9 cellular contexts compared by ENCODE assay signal in genomic region chr1:19432943-19433609, GRCh38. TPM values are rescaled to one million over a fixed set of nuclear protein-coding genes. Genes with fewer than 3 reads are reported as not detected.
DNase-seq lines count a peak whose midpoint lies in the region; ATAC-seq and TF ChIP-seq lines count a peak whose summit lies in the region.
"Had no signal": no experiment of that assay in that cellular context is flagged by ENCODE, and none has a peak within 500 bp of the region (broad histone marks: within the 10 kb centered on the region; RNA-seq: fewer than 3 reads in every experiment).

No MANE protein-coding gene starts in this region.

- no peaks in the 10 kb centered on the region for H3K9me3 Mint-ChIP-seq in activated naive CD4-positive, alpha-beta T cell treated with anti-CD3 and anti-CD28 coated beads for 36 hours
- no peaks in the 10 kb centered on the region for H3K9me3 Mint-ChIP-seq in activated CD8-positive, alpha-beta T cell treated with anti-CD3 and anti-CD28 coated beads, Interleukin-2, amount 10 ng/mL, durations not matched to agents 7 days and 5 days (ENCODE audit: insufficient read depth)
- H3K9me3 Mint-ChIP-seq in memory B cell = no peaks in the 10 kb centered on the region
- no peaks in the 10 kb centered on the region for H3K9me3 Mint-ChIP-seq in activated CD8-positive, alpha-beta memory T cell treated with anti-CD3 and anti-CD28 coated beads, Interleukin-2, amount 10 ng/mL, durations not matched to agents 7 days and 5 days (ENCODE audit: low read depth)

- no peaks in the 10 kb centered on the region for H3K9me3 ChIP-seq in thyroid gland

- TF ChIP-seq POLR2A in thyroid gland (IDR thresholded peaks at IDR 0.05) = no peak

- no peak overlapping the region for H3K4me3 Mint-ChIP-seq in activated naive CD4-positive, alpha-beta T cell treated with anti-CD3 and anti-CD28 coated beads for 36 hours
- H3K4me3 Mint-ChIP-seq in activated CD8-positive, alpha-beta T cell treated with anti-CD3 and anti-CD28 coated beads, Interleukin-2, amount 10 ng/mL, durations not matched to agents 7 days and 5 days = no peak overlapping the region
- H3K4me3 Mint-ChIP-seq in memory B cell = no peak overlapping the region
- H3K4me3 Mint-ChIP-seq in activated CD8-positive, alpha-beta memory T cell treated with anti-CD3 and anti-CD28 coated beads, Interleukin-2, amount 10 ng/mL, durations not matched to agents 7 days and 5 days = no peak overlapping the region

- intact Hi-C loops in activated naive CD4-positive, alpha-beta T cell treated with anti-CD3 and anti-CD28 coated beads for 36 hours (cut with micrococcal nuclease) = no loop called here
- intact Hi-C loops in thyroid gland (cut with DNase I) = loop anchor here (5.0 kb wide), 1 partner anchor 36 kb away; no protein-coding TSS in a partner anchor

- peaks cover 79 to 92% of the 10 kb centered on the region in 2 donors for H3K4me1 ChIP-seq in thyroid gland

- no peak for ATAC-seq in activated CD8-positive, alpha-beta T cell treated with anti-CD3 and anti-CD28 coated beads, Interleukin-2, amount 10 ng/mL, durations not matched to agents 7 days and 5 days
- ATAC-seq in memory B cell (ENCODE audit: low read depth) (no peak), GM19463 (IDR thresholded peaks at IDR 0.05; ENCODE audit: unreplicated experiment) (no peak)
- ATAC-seq in activated CD4-positive, CD25-positive, alpha-beta regulatory T cell treated with anti-CD3 and anti-CD28 coated beads, Interleukin-2, amount 50 U/mL, for 24 hours = no peak
- ATAC-seq in activated CD8-positive, alpha-beta memory T cell treated with anti-CD3 and anti-CD28 coated beads, Interleukin-2, amount 10 ng/mL, durations not matched to agents 7 days and 5 days = no peak

- CTCF ChIA-PET in activated naive CD4-positive, alpha-beta T cell treated with anti-CD3 and anti-CD28 coated beads for 36 hours (lab: Charles Lee) = interaction anchor here (0.6 to 1.0 kb wide), 4 partner anchors 15 to 198 kb away, joined by 3 to 4 read pairs (median 3); no protein-coding TSS in a partner anchor
- CTCF ChIA-PET in activated CD8-positive, alpha-beta T cell treated with anti-CD3 and anti-CD28 coated beads, Interleukin-2, amount 10 ng/mL, durations not matched to agents 7 days and 5 days (lab: Charles Lee) = no interaction called here
- CTCF ChIA-PET in activated CD8-positive, alpha-beta memory T cell treated with anti-CD3 and anti-CD28 coated beads, Interleukin-2, amount 10 ng/mL, durations not matched to agents 7 days and 5 days (lab: Charles Lee) = interaction anchor here (1.2 to 1.4 kb wide), 2 partner anchors 13 to 27 kb away, joined by 3 read pairs; no protein-coding TSS in a partner anchor

- no peak overlapping the region for H3K4me3 ChIP-seq in thyroid gland (replicated peaks in 1 of 3)

- peak; percentile 34 for DNase-seq in activated naive CD4-positive, alpha-beta T cell treated with anti-CD3 and anti-CD28 coated beads for 36 hours
- no peak for DNase-seq in activated naive CD4-positive, alpha-beta T cell (lab: John Stamatoyannopoulos, UW)
- DNase-seq in activated CD8-positive, alpha-beta T cell treated with anti-CD3 and anti-CD28 coated beads, Interleukin-2, amount 10 ng/mL, durations not matched to agents 7 days and 5 days = no peak
- DNase-seq in memory B cell (ENCODE audit: low spot score in 2 of 2) = no peak
- no peak for DNase-seq in thyroid gland
- no peak for DNase-seq in activated CD8-positive, alpha-beta memory T cell treated with anti-CD3 and anti-CD28 coated beads, Interleukin-2, amount 10 ng/mL, durations not matched to agents 7 days and 5 days
- DNase-seq: NCI-H187 treated with DMSO at 0.1 percent for 48 hours had no signal

- peak overlapping the region; percentile 46 to 78 (median 53) for H3K27ac ChIP-seq in thyroid gland

- no peak for TF ChIP-seq CTCF in thyroid gland (IDR thresholded peaks at IDR 0.05)

- WGBS in thyroid gland, 2 donors = 69 to 74% methylated on average over 14 of the region's 14 CpGs

- H3K27me3 ChIP-seq in thyroid gland = no peaks in the 10 kb centered on the region

- peaks cover 82% of the 10 kb centered on the region for H3K4me1 Mint-ChIP-seq in activated naive CD4-positive, alpha-beta T cell treated with anti-CD3 and anti-CD28 coated beads for 36 hours (ENCODE audit: low read depth)
- H3K4me1 Mint-ChIP-seq in activated CD8-positive, alpha-beta T cell treated with anti-CD3 and anti-CD28 coated beads, Interleukin-2, amount 10 ng/mL, durations not matched to agents 7 days and 5 days (ENCODE audit: low read depth) = peaks cover 72% of the 10 kb centered on the region
- peaks cover 48% of the 10 kb centered on the region for H3K4me1 Mint-ChIP-seq in memory B cell
- peaks cover 64% of the 10 kb centered on the region for H3K4me1 Mint-ChIP-seq in activated CD8-positive, alpha-beta memory T cell treated with anti-CD3 and anti-CD28 coated beads, Interleukin-2, amount 10 ng/mL, durations not matched to agents 7 days and 5 days

- no peaks in the 10 kb centered on the region for H3K27me3 Mint-ChIP-seq in activated naive CD4-positive, alpha-beta T cell treated with anti-CD3 and anti-CD28 coated beads for 36 hours (ENCODE audit: low read depth)
- no peaks in the 10 kb centered on the region for H3K27me3 Mint-ChIP-seq in activated CD8-positive, alpha-beta T cell treated with anti-CD3 and anti-CD28 coated beads, Interleukin-2, amount 10 ng/mL, durations not matched to agents 7 days and 5 days (ENCODE audit: low read depth)
- H3K27me3 Mint-ChIP-seq in memory B cell = no peaks in the 10 kb centered on the region
- no peaks in the 10 kb centered on the region for H3K27me3 Mint-ChIP-seq in activated CD8-positive, alpha-beta memory T cell treated with anti-CD3 and anti-CD28 coated beads, Interleukin-2, amount 10 ng/mL, durations not matched to agents 7 days and 5 days

- H3K27ac Mint-ChIP-seq in activated naive CD4-positive, alpha-beta T cell treated with anti-CD3 and anti-CD28 coated beads for 36 hours = peak overlapping the region; percentile 52
- H3K27ac Mint-ChIP-seq in activated CD8-positive, alpha-beta T cell treated with anti-CD3 and anti-CD28 coated beads, Interleukin-2, amount 10 ng/mL, durations not matched to agents 7 days and 5 days = peak overlapping the region; percentile 36
- H3K27ac Mint-ChIP-seq in memory B cell = peak overlapping the region; percentile 45
- H3K27ac Mint-ChIP-seq in activated CD8-positive, alpha-beta memory T cell treated with anti-CD3 and anti-CD28 coated beads, Interleukin-2, amount 10 ng/mL, durations not matched to agents 7 days and 5 days = no peak overlapping the region

- no peaks in the 10 kb centered on the region for H3K36me3 ChIP-seq in thyroid gland

- peaks cover 15% of the 10 kb centered on the region for H3K36me3 Mint-ChIP-seq in activated naive CD4-positive, alpha-beta T cell treated with anti-CD3 and anti-CD28 coated beads for 36 hours (ENCODE audit: low read depth)
- H3K36me3 Mint-ChIP-seq in activated CD8-positive, alpha-beta T cell treated with anti-CD3 and anti-CD28 coated beads, Interleukin-2, amount 10 ng/mL, durations not matched to agents 7 days and 5 days (ENCODE audit: low read depth) = peaks cover 46% of the 10 kb centered on the region
- peaks cover 15% of the 10 kb centered on the region for H3K36me3 Mint-ChIP-seq in memory B cell
- H3K36me3 Mint-ChIP-seq in activated CD8-positive, alpha-beta memory T cell treated with anti-CD3 and anti-CD28 coated beads, Interleukin-2, amount 10 ng/mL, durations not matched to agents 7 days and 5 days = peaks cover 31% of the 10 kb centered on the region

- POLR2A ChIA-PET in activated CD8-positive, alpha-beta T cell treated with anti-CD3 and anti-CD28 coated beads, Interleukin-2, amount 10 ng/mL, durations not matched to agents 7 days and 5 days (lab: Charles Lee) = no interaction called here

RNA-seq across cellular contexts. Expression of gene CAPZB, which starts 52.3 kb away (rescaled TPM):
- total RNA-seq in activated naive CD4-positive, alpha-beta T cell treated with anti-CD3 and anti-CD28 coated beads for 36 hours = 100 to 1,000 TPM; 362 to 381 TPM
- total RNA-seq in activated CD8-positive, alpha-beta T cell treated with anti-CD3 and anti-CD28 coated beads, Interleukin-2, amount 10 ng/mL, durations not matched to agents 7 days and 5 days = 100 to 1,000 TPM; 492 to 518 TPM
- total RNA-seq in thyroid gland = 100 to 1,000 TPM in 2 of 4 donors, 10 to 100 TPM in 2; 75.4 to 116 (median 93.1) TPM
- total RNA-seq in activated CD8-positive, alpha-beta memory T cell treated with anti-CD3 and anti-CD28 coated beads, Interleukin-2, amount 10 ng/mL, durations not matched to agents 7 days and 5 days = 100 to 1,000 TPM; 411 to 427 TPM
